In genomic region chr10:6037422-6037821, GRCh38 we compare ENCODE assay signal across 19 cellular contexts. TPM values are rescaled to one million over a fixed set of nuclear protein-coding genes. Genes with fewer than 3 reads are reported as not detected.
DNase-seq lines count a peak whose midpoint lies in the region; ATAC-seq, FAIRE-seq and TF ChIP-seq lines count a peak whose summit lies in the region.
"Had no signal": no experiment of that assay in that cellular context is flagged by ENCODE, and none has a peak within 500 bp of the region (broad histone marks: within the 10 kb centered on the region; RNA-seq: fewer than 3 reads in every experiment).

No MANE protein-coding gene starts in this region.

- peak; percentile 58 for FAIRE-seq in GM12891 (lab: Jason Lieb, UNC)
- FAIRE-seq: A204.1, pancreas had no signal

- H3K27ac Mint-ChIP-seq in activated CD4-positive, alpha-beta T cell treated with anti-CD3 and anti-CD28 coated beads for 36 hours, result peak overlapping the region; percentile 71
- peak overlapping the region; percentile 91 for H3K27ac Mint-ChIP-seq in activated T-helper 17 cell treated with anti-CD3 and anti-CD28 coated beads, Interleukin-2, amount 50 U/mL, for 72 hours
- H3K27ac Mint-ChIP-seq in naive B cell, result peak overlapping the region in 4 of 6 donors; percentile 7 to 82 (median 59)
- H3K27ac Mint-ChIP-seq: dendritic cell treated with granulocyte-macrophage colony-stimulating factor and Interleukin-4, amounts not matched to agents 40 ng/mL and 50 ng/mL, for 4 days had no signal

- H3K27me3 Mint-ChIP-seq in activated CD4-positive, alpha-beta T cell treated with anti-CD3 and anti-CD28 coated beads for 36 hours, result no peaks in the 10 kb centered on the region
- H3K27me3 Mint-ChIP-seq in activated T-helper 17 cell treated with anti-CD3 and anti-CD28 coated beads, Interleukin-2, amount 50 U/mL, for 72 hours, result no peaks in the 10 kb centered on the region
- H3K27me3 Mint-ChIP-seq in naive B cell, result no peaks in the 10 kb centered on the region

- H3K9me3 Mint-ChIP-seq in activated CD4-positive, alpha-beta T cell treated with anti-CD3 and anti-CD28 coated beads for 36 hours (ENCODE audit: low read depth), result no peaks in the 10 kb centered on the region
- no peaks in the 10 kb centered on the region for H3K9me3 Mint-ChIP-seq in activated T-helper 17 cell treated with anti-CD3 and anti-CD28 coated beads, Interleukin-2, amount 50 U/mL, for 72 hours
- peaks cover 0 to 3% (median 0%) of the 10 kb centered on the region in 7 donors for H3K9me3 Mint-ChIP-seq in naive B cell

- intact Hi-C loops in activated CD4-positive, alpha-beta T cell treated with anti-CD3 and anti-CD28 coated beads for 36 hours (cut with DNase I, micrococcal nuclease), result no loop called here

- H3K4me1 Mint-ChIP-seq in activated CD4-positive, alpha-beta T cell treated with anti-CD3 and anti-CD28 coated beads for 36 hours, result peaks cover 86% of the 10 kb centered on the region
- H3K4me1 Mint-ChIP-seq in activated T-helper 17 cell treated with anti-CD3 and anti-CD28 coated beads, Interleukin-2, amount 50 U/mL, for 72 hours, result peaks cover 60% of the 10 kb centered on the region
- peaks cover 10 to 21% (median 14%) of the 10 kb centered on the region in 3 donors for H3K4me1 Mint-ChIP-seq in naive B cell

- H3K4me3 Mint-ChIP-seq in activated CD4-positive, alpha-beta T cell treated with anti-CD3 and anti-CD28 coated beads for 36 hours, result peak overlapping the region; percentile 26
- H3K4me3 Mint-ChIP-seq in activated T-helper 17 cell treated with anti-CD3 and anti-CD28 coated beads, Interleukin-2, amount 50 U/mL, for 72 hours, result peak overlapping the region; percentile 72
- H3K4me3 Mint-ChIP-seq in naive B cell, result no peak overlapping the region
- H3K4me3 Mint-ChIP-seq: dendritic cell treated with granulocyte-macrophage colony-stimulating factor and Interleukin-4, amounts not matched to agents 40 ng/mL and 50 ng/mL, for 4 days had no signal

- peak; percentile 5 for ATAC-seq in activated CD4-positive, alpha-beta T cell treated with anti-CD3 and anti-CD28 coated beads for 36 hours
- peak; percentile 4 for ATAC-seq in activated T-helper 17 cell treated with anti-CD3 and anti-CD28 coated beads, Interleukin-2, amount 50 U/mL, for 72 hours (replicated peaks)
- ATAC-seq in naive B cell (ENCODE audit: low read depth in 2 of 2), result peak in 1 of 2 donors; percentile 34
- ATAC-seq in GM21526 (IDR thresholded peaks at IDR 0.05; ENCODE audit: low FRiP score, unreplicated experiment), result no peak
- ATAC-seq: pancreas had no signal

- POLR2A ChIA-PET in activated CD4-positive, alpha-beta T cell treated with anti-CD3 and anti-CD28 coated beads for 36 hours (lab: Charles Lee), result interaction anchor here (0.6 kb wide), 1 partner anchor 8 kb away, joined by 4 read pairs; no protein-coding TSS in a partner anchor

- peaks cover 96% of the 10 kb centered on the region for H3K36me3 Mint-ChIP-seq in activated CD4-positive, alpha-beta T cell treated with anti-CD3 and anti-CD28 coated beads for 36 hours (ENCODE audit: low read depth)
- H3K36me3 Mint-ChIP-seq in activated T-helper 17 cell treated with anti-CD3 and anti-CD28 coated beads, Interleukin-2, amount 50 U/mL, for 72 hours (ENCODE audit: low read depth), result peaks cover 100% of the 10 kb centered on the region
- peaks cover 0 to 8% of the 10 kb centered on the region in 2 donors for H3K36me3 Mint-ChIP-seq in naive B cell

- CTCF ChIA-PET in activated CD4-positive, alpha-beta T cell treated with anti-CD3 and anti-CD28 coated beads for 36 hours (lab: Charles Lee), result interaction anchor here (0.7 to 1.5 kb wide), 9 partner anchors 8 to 610 kb away, joined by 3 to 4 read pairs (median 3); no protein-coding TSS in a partner anchor

- TF ChIP-seq POLR2A in GM12891 (IDR thresholded peaks at IDR 0.05; ENCODE audit: low read depth, low read length), result no peak

- no peak for DNase-seq in activated CD4-positive, alpha-beta T cell treated with anti-CD3 and anti-CD28 coated beads for 36 hours
- DNase-seq in activated CD4-positive, alpha-beta T cell treated with anti-CD3 and anti-CD28 coated beads for 48 hours, result no peak
- no peak for DNase-seq in GM12891 (ENCODE audit: insufficient read length, low spot score)
- DNase-seq in naive B cell, result no peak
- DNase-seq in AG08395 (ENCODE audit: low spot score), result no peak
- DNase-seq in HPDE6-E6E7 (ENCODE audit: extremely low spot score), result no peak
- DNase-seq: Caco-2; Karpas-422; NCI-H1105 treated with DMSO at 0.1 percent for 48 hours; NK-92 treated with Interleukin-12 subunit alpha and Interleukin-12 subunit beta, amount 100 ng/mL, for 24 hours; pancreas; SHP77 treated with DMSO at 0.1 percent for 48 hours; substantia nigra had no signal

TF ChIP-seq in GM12891, 5 proteins besides CTCF, POLR2A, EP300 and RAD21:
- TF ChIP-seq PAX5 (IDR thresholded peaks at IDR 0.05; ENCODE audit: insufficient read depth, low read length, severe bottlenecking), result no peak
- no peak for TF ChIP-seq SPI1 (IDR thresholded peaks at IDR 0.05; ENCODE audit: low read depth, low read length)
- TF ChIP-seq POLR2AphosphoS5 (IDR thresholded peaks at IDR 0.05; ENCODE audit: low read depth, low read length), result no peak
- TF ChIP-seq TAF1 (IDR thresholded peaks at IDR 0.05; ENCODE audit: low read depth, low read length), result no peak
- no peak for TF ChIP-seq POU2F2 (IDR thresholded peaks at IDR 0.05; ENCODE audit: low read depth, low read length)

RNA-seq across cellular contexts. Expression of gene IL2RA, which starts 24.7 kb away (rescaled TPM):
- total RNA-seq in activated CD4-positive, alpha-beta T cell treated with anti-CD3 and anti-CD28 coated beads for 36 hours, result 100 to 1,000 TPM; 659 to 980 TPM
- 5.0 TPM for polyA plus RNA-seq in GM12891 (2012; ENCODE audit: low read depth, missing spikeins)
- 1,000 to 10,000 TPM; 1,342 to 1,348 TPM for total RNA-seq in activated T-helper 17 cell treated with anti-CD3 and anti-CD28 coated beads, Interleukin-2, amount 50 U/mL, for 72 hours
- polyA plus RNA-seq in naive B cell (ENCODE audit: low read depth in 6 of 6), result 1 to 10 TPM; 1.8 to 9.2 (median 4.7) TPM
- total RNA-seq: Caco-2, hepatocyte, kidney epithelial cell had no signal
- polyA plus RNA-seq: hepatocyte had no signal

RNA-seq across cellular contexts. Expression of gene RBM17, which starts 51.4 kb away (rescaled TPM):
- 100 to 1,000 TPM; 206 to 246 TPM for total RNA-seq in activated CD4-positive, alpha-beta T cell treated with anti-CD3 and anti-CD28 coated beads for 36 hours
- 90.1 TPM for polyA plus RNA-seq in GM12891 (2012; ENCODE audit: low read depth, missing spikeins)
- total RNA-seq in activated T-helper 17 cell treated with anti-CD3 and anti-CD28 coated beads, Interleukin-2, amount 50 U/mL, for 72 hours, result 100 to 1,000 TPM; 157 to 253 TPM
- 100 to 1,000 TPM in 1 of 6 donors, 10 to 100 TPM in 5; 50.4 to 118 (median 89.6) TPM for polyA plus RNA-seq in naive B cell (ENCODE audit: low read depth in 6 of 6)

Comparison
In these comparisons a context has a peak if more than half of its experiments do, and no peak if none do; other contexts are left out.
1. H3K4me3 Mint-ChIP-seq: peak in activated CD4-positive, alpha-beta T cell treated with anti-CD3 and anti-CD28 coated beads for 36 hours (single experiment) and activated T-helper 17 cell treated with anti-CD3 and anti-CD28 coated beads, Interleukin-2, amount 50 U/mL, for 72 hours (single experiment); none in naive B cell (0 of 8).
2. Peak in every context shown above with its lines, with median percentiles within 50 percentile points of each other: H3K27ac Mint-ChIP-seq.